8 cellular contexts compared by ENCODE assay signal in the genomic region with DNA sequence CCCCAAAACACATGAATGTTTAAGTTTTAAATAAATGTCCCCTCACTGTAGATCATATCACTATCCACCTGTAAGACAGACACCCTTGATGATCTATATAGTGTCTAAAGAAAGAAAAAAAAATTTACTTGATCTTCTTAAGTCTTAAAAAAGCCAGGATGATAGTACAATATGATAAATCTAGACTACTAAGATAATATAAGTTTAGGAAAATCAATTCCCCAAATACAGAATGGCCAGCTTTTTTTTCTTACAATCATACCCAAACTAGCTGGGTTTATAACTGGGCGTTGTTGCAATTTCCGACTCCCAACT. TPM values are rescaled to one million over a fixed set of nuclear protein-coding genes. Genes with fewer than 3 reads are reported as not detected.
DNase-seq lines count a peak whose midpoint lies in the region; ATAC-seq lines count a peak whose summit lies in the region.

No MANE protein-coding gene starts in this region.

- H3K4me3 ChIP-seq in stomach smooth muscle (ENCODE audit: low read length in 2 of 2), result peak overlapping the region; percentile 3 to 10

- no peaks in the 10 kb centered on the region for H3K9me3 Mint-ChIP-seq in activated T-helper 2 cell treated with anti-CD3 and anti-CD28 coated beads, Interferon-gamma antibody, Interleukin-2, Interleukin-4, amounts not matched to agents 10 μg/mL and 5 μg/mL and 100 μg/mL, durations not matched to agents 14 hours and 24 hours and 36 hours

- peak overlapping the region; percentile 75 for H3K4me3 Mint-ChIP-seq in activated T-helper 2 cell treated with anti-CD3 and anti-CD28 coated beads, Interferon-gamma antibody, Interleukin-2, Interleukin-4, amounts not matched to agents 10 μg/mL and 5 μg/mL and 100 μg/mL, durations not matched to agents 14 hours and 24 hours and 36 hours (ENCODE audit: low read depth)

- H3K9ac ChIP-seq in stomach smooth muscle (ENCODE audit: low read length in 2 of 2), result no peak overlapping the region

- H3K9me3 ChIP-seq in stomach smooth muscle (ENCODE audit: control insufficient read depth in 2 of 2, low read length in 2 of 2), result no peaks in the 10 kb centered on the region

- intact Hi-C loops in activated T-helper 2 cell treated with anti-CD3 and anti-CD28 coated beads, Interferon-gamma antibody, Interleukin-2, Interleukin-4, amounts not matched to agents 10 μg/mL and 5 μg/mL and 100 μg/mL, durations not matched to agents 14 hours and 24 hours and 36 hours (cut with micrococcal nuclease), result loop anchor here (1.0 to 5.0 kb wide), 9 partner anchors 20 to 483 kb away; no protein-coding TSS in a partner anchor
- intact Hi-C loops in left colon (cut with DNase I, micrococcal nuclease), result loop anchor here in 1 of 2 donors (2.0 to 10.0 kb wide), 5 partner anchors 248 to 476 kb away; no protein-coding TSS in a partner anchor

- H3K4me1 ChIP-seq in stomach smooth muscle (ENCODE audit: control insufficient read depth, insufficient read depth, low read length), result peaks cover 19% of the 10 kb centered on the region

- no peak overlapping the region for H3K27ac ChIP-seq in stomach smooth muscle (ENCODE audit: low read length)

- H3K36me3 ChIP-seq in stomach smooth muscle (ENCODE audit: control insufficient read depth in 2 of 2, insufficient read depth in 2 of 2, low read length in 2 of 2), result peaks cover 0 to 28% of the 10 kb centered on the region in 2 donors

- H3K36me3 Mint-ChIP-seq in activated T-helper 2 cell treated with anti-CD3 and anti-CD28 coated beads, Interferon-gamma antibody, Interleukin-2, Interleukin-4, amounts not matched to agents 10 μg/mL and 5 μg/mL and 100 μg/mL, durations not matched to agents 14 hours and 24 hours and 36 hours (ENCODE audit: low read depth), result peaks cover 84% of the 10 kb centered on the region

- peaks cover 78% of the 10 kb centered on the region for H3K4me1 Mint-ChIP-seq in activated T-helper 2 cell treated with anti-CD3 and anti-CD28 coated beads, Interferon-gamma antibody, Interleukin-2, Interleukin-4, amounts not matched to agents 10 μg/mL and 5 μg/mL and 100 μg/mL, durations not matched to agents 14 hours and 24 hours and 36 hours (ENCODE audit: low read depth)

- ATAC-seq in left colon, result peak; percentile 8
- no peak for ATAC-seq in HG02973 (IDR thresholded peaks at IDR 0.05; ENCODE audit: unreplicated experiment)

- H3K27me3 ChIP-seq in stomach smooth muscle (ENCODE audit: control insufficient read depth in 1 of 2, insufficient read depth in 2 of 2, low read length in 2 of 2), result no peaks in the 10 kb centered on the region

- no peaks in the 10 kb centered on the region for H3K27me3 Mint-ChIP-seq in activated T-helper 2 cell treated with anti-CD3 and anti-CD28 coated beads, Interferon-gamma antibody, Interleukin-2, Interleukin-4, amounts not matched to agents 10 μg/mL and 5 μg/mL and 100 μg/mL, durations not matched to agents 14 hours and 24 hours and 36 hours (ENCODE audit: low read depth)

- H3K27ac Mint-ChIP-seq in activated T-helper 2 cell treated with anti-CD3 and anti-CD28 coated beads, Interferon-gamma antibody, Interleukin-2, Interleukin-4, amounts not matched to agents 10 μg/mL and 5 μg/mL and 100 μg/mL, durations not matched to agents 14 hours and 24 hours and 36 hours, result peak overlapping the region; percentile 86

- peak; percentile 42 for DNase-seq in NOMO-1 treated with dmso at 0.1 percent for 144 hours (lab: John Stamatoyannopoulos, UW; ENCODE audit: unreplicated experiment)
- no peak for DNase-seq in NOMO-1 (lab: John Stamatoyannopoulos, UW; ENCODE audit: unreplicated experiment in 2 of 2)
- DNase-seq in activated T-helper 2 cell treated with anti-CD3 and anti-CD28 coated beads, Interferon-gamma antibody, Interleukin-2, Interleukin-4, amounts not matched to agents 10 μg/mL and 5 μg/mL and 100 μg/mL, durations not matched to agents 14 hours and 24 hours and 36 hours (ENCODE audit: low spot score), result no peak
- no peak for DNase-seq in left colon
- DNase-seq in NCI-H1417 treated with DMSO at 0.1 percent for 48 hours (lab: John Stamatoyannopoulos, UW), result no peak
- DNase-seq in inferior parietal cortex (ENCODE audit: extremely low spot score), result no peak

RNA-seq across cellular contexts. Expression of gene ZNF217, which starts 14.4 kb away (rescaled TPM):
- total RNA-seq in activated T-helper 2 cell treated with anti-CD3 and anti-CD28 coated beads, Interferon-gamma antibody, Interleukin-2, Interleukin-4, amounts not matched to agents 10 μg/mL and 5 μg/mL and 100 μg/mL, durations not matched to agents 14 hours and 24 hours and 36 hours, result 55.4 and 60.6 TPM in 2 replicates
- 10 to 100 TPM; 58.2 to 70.0 TPM for total RNA-seq in left colon
